In genomic region chr21:44854664-44855446, GRCh38 we compare ENCODE assay signal across 16 cellular contexts. TPM values are rescaled to one million over a fixed set of nuclear protein-coding genes. Genes with fewer than 3 reads are reported as not detected.
A peak's percentile ranks its signal among the peaks of the same experiment; 100 is the strongest.
DNase-seq lines count a peak whose midpoint lies in the region; ATAC-seq and TF ChIP-seq lines count a peak whose summit lies in the region.
"Had no signal": no experiment of that assay in that cellular context is flagged by ENCODE, and none has a peak within 500 bp of the region (broad histone marks: within the 10 kb centered on the region; RNA-seq: fewer than 3 reads in every experiment).

No MANE protein-coding gene starts in this region.

- peak overlapping the region in 6 of 7 donors; percentile 7 to 92 (median 71) for H3K27ac Mint-ChIP-seq in CD4-positive, alpha-beta memory T cell
- peak overlapping the region in 4 of 6 donors; percentile 11 to 47 (median 25) for H3K27ac Mint-ChIP-seq in naive B cell

- H3K9me3 ChIP-seq in CD4-positive, alpha-beta memory T cell (ENCODE audit: control insufficient read depth in 1 of 2, low read length in 2 of 2), result no peaks in the 10 kb centered on the region
- no peaks in the 10 kb centered on the region for H3K9me3 ChIP-seq in spleen
- H3K9me3 ChIP-seq: mucosa of descending colon, Peyer's patch had no signal

- CTCF ChIA-PET in CD4-positive, alpha-beta memory T cell (lab: Charles Lee; ENCODE audit: partially characterized antibody), result interaction anchor here (0.6 to 1.4 kb wide), 2 partner anchors 18 to 58 kb away, joined by 3 read pairs; partner anchors contain the start of gene PTTG1IP

- no peak for TF ChIP-seq CTCF in spleen (IDR thresholded peaks at IDR 0.05 in 8 of 11, conservative IDR thresholded peaks at IDR 0.05 in 3 of 11)

- peaks cover 17 to 64% (median 41%) of the 10 kb centered on the region in 4 donors for H3K4me1 Mint-ChIP-seq in CD4-positive, alpha-beta memory T cell
- H3K4me1 Mint-ChIP-seq in activated T-cell treated with anti-CD3 and anti-CD28 coated beads, Interleukin-2, amount 50 U/mL, for 4 hours (ENCODE audit: low read depth), result peaks cover 44% of the 10 kb centered on the region
- H3K4me1 Mint-ChIP-seq in naive B cell, result peaks cover 9 to 12% (median 11%) of the 10 kb centered on the region in 3 donors

- POLR2A ChIA-PET in CD4-positive, alpha-beta memory T cell (lab: Charles Lee; ENCODE audit: partially characterized antibody), result interaction anchor here (0.7 to 1.0 kb wide), 2 partner anchors 37 to 61 kb away, joined by 3 read pairs; partner anchors contain the start of gene SUMO3

- H3K36me3 ChIP-seq in CD4-positive, alpha-beta memory T cell (ENCODE audit: insufficient read depth, low read length), result peaks cover 77% of the 10 kb centered on the region
- peaks cover 3 to 100% (median 91%) of the 10 kb centered on the region in 6 donors for H3K36me3 ChIP-seq in spleen

- 60 to 78% (median 72%) methylated on average over 31 of the region's 31 CpGs for WGBS in spleen, 5 donors

- peaks cover 55 to 86% of the 10 kb centered on the region in 2 donors for H3K36me3 Mint-ChIP-seq in CD4-positive, alpha-beta memory T cell
- H3K36me3 Mint-ChIP-seq in activated T-cell treated with anti-CD3 and anti-CD28 coated beads, Interleukin-2, amount 50 U/mL, for 4 hours (ENCODE audit: insufficient read depth), result peaks cover 41% of the 10 kb centered on the region
- peaks cover 7 to 14% of the 10 kb centered on the region in 2 donors for H3K36me3 Mint-ChIP-seq in naive B cell

- peak overlapping the region in 1 of 8 donors; percentile 46 for H3K4me3 Mint-ChIP-seq in CD4-positive, alpha-beta memory T cell
- peak overlapping the region; percentile 43 for H3K4me3 Mint-ChIP-seq in activated T-cell treated with anti-CD3 and anti-CD28 coated beads, Interleukin-2, amount 50 U/mL, for 4 hours
- peak overlapping the region in 5 of 8 donors; percentile 15 to 69 (median 32) for H3K4me3 Mint-ChIP-seq in naive B cell

- DNase-seq in CD4-positive, alpha-beta memory T cell, result no peak
- peak; percentile 91 to 100 (median 98) for DNase-seq in HUDEP-2 (lab: John Stamatoyannopoulos, UW; ENCODE audit: unreplicated experiment in 76 of 76)
- no peak for DNase-seq in activated T-cell treated with anti-CD3 and anti-CD28 coated beads, Interleukin-2, amount 50 U/mL, for 4 hours
- no peak for DNase-seq in naive B cell
- DNase-seq in NCI-H2107 (lab: John Stamatoyannopoulos, UW), result no peak
- DNase-seq in sciatic nerve (ENCODE audit: low spot score), result no peak
- no peak for DNase-seq in spleen
- DNase-seq: dorsolateral prefrontal cortex, NCI-H1092 treated with DMSO at 0.1 percent for 48 hours, NCI-H446 treated with DMSO at 0.1 percent for 48 hours, retina, substantia nigra had no signal

- no peaks in the 10 kb centered on the region for H3K27me3 ChIP-seq in CD4-positive, alpha-beta memory T cell (ENCODE audit: insufficient read depth, low read length)
- no peaks in the 10 kb centered on the region for H3K27me3 ChIP-seq in spleen (replicated peaks in 1 of 7)
- H3K27me3 ChIP-seq: dorsolateral prefrontal cortex, Peyer's patch had no signal

- TF ChIP-seq POLR2A in spleen (IDR thresholded peaks at IDR 0.05), result no peak

- H3K27ac ChIP-seq in CD4-positive, alpha-beta memory T cell (ENCODE audit: low read depth, low read length), result no peak overlapping the region
- peak overlapping the region in 1 of 8 donors; percentile 55 for H3K27ac ChIP-seq in spleen
- H3K27ac ChIP-seq: dorsolateral prefrontal cortex, Peyer's patch had no signal

- H3K9me3 Mint-ChIP-seq in CD4-positive, alpha-beta memory T cell, result no peaks in the 10 kb centered on the region
- H3K9me3 Mint-ChIP-seq in activated T-cell treated with anti-CD3 and anti-CD28 coated beads, Interleukin-2, amount 50 U/mL, for 4 hours, result no peaks in the 10 kb centered on the region
- H3K9me3 Mint-ChIP-seq in naive B cell, result no peaks in the 10 kb centered on the region

- ATAC-seq in activated T-cell treated with anti-CD3 and anti-CD28 coated beads, Interleukin-2, amount 50 U/mL, for 4 hours, result peak; percentile 47 to 55
- ATAC-seq in naive B cell (ENCODE audit: low read depth in 2 of 2), result peak in 1 of 2 donors; percentile 27
- no peak for ATAC-seq in HG02588 (IDR thresholded peaks at IDR 0.05; ENCODE audit: unreplicated experiment)
- no peak for ATAC-seq in sciatic nerve
- ATAC-seq: HCT116, mucosa of descending colon had no signal

- H3K4me1 ChIP-seq in CD4-positive, alpha-beta memory T cell (ENCODE audit: insufficient read depth, low read length), result peaks cover 33% of the 10 kb centered on the region
- H3K4me1 ChIP-seq in spleen, result peaks cover 0 to 93% (median 28%) of the 10 kb centered on the region in 6 donors

- no peak overlapping the region for H3K4me3 ChIP-seq in CD4-positive, alpha-beta memory T cell (ENCODE audit: low read length in 2 of 2)
- H3K4me3 ChIP-seq in spleen, result no peak overlapping the region
- H3K4me3 ChIP-seq: dorsolateral prefrontal cortex, mucosa of descending colon, Peyer's patch had no signal

- intact Hi-C loops in CD4-positive, alpha-beta memory T cell (cut with micrococcal nuclease), result no loop called here
- intact Hi-C loops in sciatic nerve (cut with DNase I) (no loop called here), spleen (cut with DNase I; ENCODE audit: low total_unique reads) (no loop called here)

- no peaks in the 10 kb centered on the region for H3K27me3 Mint-ChIP-seq in CD4-positive, alpha-beta memory T cell
- H3K27me3 Mint-ChIP-seq in activated T-cell treated with anti-CD3 and anti-CD28 coated beads, Interleukin-2, amount 50 U/mL, for 4 hours (ENCODE audit: low read depth), result no peaks in the 10 kb centered on the region
- no peaks in the 10 kb centered on the region for H3K27me3 Mint-ChIP-seq in naive B cell

RNA-seq across cellular contexts. Expression of gene PTTG1IP, which starts 18.6 kb away (rescaled TPM):
- total RNA-seq in CD4-positive, alpha-beta memory T cell, result 100 to 1,000 TPM in 1 of 2 experiments, 10 to 100 TPM in 1; 98.7 to 110 TPM
- 10 to 100 TPM; 84.8 to 92.4 TPM for polyA plus RNA-seq in CD4-positive, alpha-beta memory T cell
- total RNA-seq in activated T-cell treated with anti-CD3 and anti-CD28 coated beads, Interleukin-2, amount 50 U/mL, for 4 hours, result 10 to 100 TPM; 33.8 to 37.6 (median 34.6) TPM
- polyA plus RNA-seq in naive B cell (ENCODE audit: low read depth in 6 of 6) (10 to 100 TPM; 28.1 to 43.5 (median 36.1) TPM), spleen (10 to 100 TPM; 57.6 to 69.3 (median 64.9) TPM)
- total RNA-seq in sciatic nerve (192 TPM), spleen (100 to 1,000 TPM; 121 to 189 (median 165) TPM)

RNA-seq across cellular contexts. Expression of gene SUMO3, which starts 37.0 kb away (rescaled TPM):
- total RNA-seq in CD4-positive, alpha-beta memory T cell, result 10 to 100 TPM; 36.3 to 37.3 TPM
- polyA plus RNA-seq in CD4-positive, alpha-beta memory T cell, result 10 to 100 TPM; 74.9 to 99.7 TPM
- 100 to 1,000 TPM in 1 of 3 donors, 10 to 100 TPM in 2; 87.0 to 107 (median 93.4) TPM for total RNA-seq in activated T-cell treated with anti-CD3 and anti-CD28 coated beads, Interleukin-2, amount 50 U/mL, for 4 hours
- polyA plus RNA-seq in naive B cell (ENCODE audit: low read depth in 6 of 6) (100 to 1,000 TPM in 1 of 6 donors, 10 to 100 TPM in 5; 71.2 to 100 (median 79.5) TPM), spleen (10 to 100 TPM; 38.2 to 90.7 (median 57.9) TPM)
- total RNA-seq in sciatic nerve (65.5 TPM), spleen (100 to 1,000 TPM in 1 of 7 donors, 10 to 100 TPM in 6; 62.2 to 101 (median 68.6) TPM)

RNA-seq across cellular contexts. Expression of gene UBE2G2, which starts 53.2 kb away (rescaled TPM):
- total RNA-seq in CD4-positive, alpha-beta memory T cell, result 100 to 1,000 TPM; 125 to 131 TPM
- polyA plus RNA-seq in CD4-positive, alpha-beta memory T cell, result 10 to 100 TPM; 51.8 to 65.9 TPM
- 100 to 1,000 TPM; 138 to 144 (median 140) TPM for total RNA-seq in activated T-cell treated with anti-CD3 and anti-CD28 coated beads, Interleukin-2, amount 50 U/mL, for 4 hours
- polyA plus RNA-seq in naive B cell (ENCODE audit: low read depth in 6 of 6) (10 to 100 TPM; 53.8 to 72.5 (median 59.5) TPM), spleen (10 to 100 TPM; 39.4 to 58.0 (median 46.9) TPM)
- total RNA-seq in sciatic nerve (78.0 TPM), spleen (100 to 1,000 TPM in 3 of 7 donors, 10 to 100 TPM in 4; 81.1 to 125 (median 93.8) TPM)

Comparison
In these comparisons a context has a peak if more than half of its experiments do, and no peak if none do; other contexts are left out.
1. DNase-seq: peak in HUDEP-2 (76 of 76); none in CD4-positive, alpha-beta memory T cell (0 of 5), activated T-cell treated with anti-CD3 and anti-CD28 coated beads, Interleukin-2, amount 50 U/mL, for 4 hours (single experiment), naive B cell (single experiment), NCI-H2107 (single experiment), sciatic nerve (single experiment) and spleen (single experiment).
2. ATAC-seq: peak in activated T-cell treated with anti-CD3 and anti-CD28 coated beads, Interleukin-2, amount 50 U/mL, for 4 hours (2 of 2); none in HG02588 (single experiment) and sciatic nerve (single experiment).